1 cellular context compared by ENCODE assay signal in the genomic region with DNA sequence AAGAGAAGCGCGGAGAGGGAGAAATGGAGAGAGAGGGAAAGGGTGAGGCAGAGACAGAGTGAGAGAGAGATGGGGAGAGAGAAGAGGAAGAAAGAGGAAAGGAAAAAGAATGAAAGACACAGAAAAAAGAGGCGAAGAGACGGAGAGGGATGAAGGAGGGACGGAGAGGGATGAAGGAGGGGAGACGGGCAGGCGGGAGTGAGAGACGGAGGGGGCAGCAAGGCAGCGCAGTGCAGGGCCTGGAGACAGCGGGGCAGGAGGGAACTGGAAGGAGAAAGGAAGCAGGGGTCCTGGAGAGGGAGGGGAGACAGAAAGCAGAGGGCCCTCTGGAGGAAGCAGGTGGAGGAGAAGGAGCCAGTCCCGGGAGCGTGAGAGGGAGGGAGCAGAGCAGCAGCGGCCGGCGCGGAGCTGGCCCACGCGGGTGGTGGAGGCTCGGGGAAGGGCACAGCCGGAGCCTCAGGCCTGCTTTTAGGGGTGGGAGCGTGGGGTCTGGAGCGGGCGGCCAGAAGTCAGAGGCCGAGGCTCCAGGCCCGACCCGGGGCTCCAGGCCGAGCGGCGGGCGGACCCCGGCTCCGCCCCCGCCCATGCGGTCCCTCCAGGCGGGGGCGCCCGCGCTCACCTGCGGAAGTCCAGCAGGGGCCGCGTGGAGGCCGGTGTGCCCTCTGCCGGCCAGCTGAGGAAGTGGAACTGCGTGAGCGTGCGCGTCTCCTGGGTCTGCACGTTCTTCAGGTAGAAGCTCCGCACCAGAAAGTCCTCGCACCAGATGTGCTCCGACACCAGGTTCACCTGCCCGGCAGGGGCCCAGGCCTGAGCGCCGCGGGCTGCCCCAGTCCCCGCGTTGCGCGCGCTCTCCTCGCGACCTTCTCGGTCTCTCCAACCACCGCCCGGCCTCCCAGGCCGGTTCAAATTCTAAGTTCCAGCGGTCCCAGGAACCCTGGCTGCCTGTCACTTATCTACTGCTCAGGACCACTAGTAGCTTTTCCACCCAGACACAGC.
TF ChIP-seq lines count a peak whose summit lies in the region.

No MANE protein-coding gene starts in this region.

TF ChIP-seq in endothelial cell of umbilical vein, 7 proteins besides CTCF, POLR2A, EP300 and RAD21:
- TF ChIP-seq, protein P1, sequence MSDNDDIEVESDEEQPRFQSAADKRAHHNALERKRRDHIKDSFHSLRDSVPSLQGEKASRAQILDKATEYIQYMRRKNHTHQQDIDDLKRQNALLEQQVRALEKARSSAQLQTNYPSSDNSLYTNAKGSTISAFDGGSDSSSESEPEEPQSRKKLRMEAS (IDR thresholded peaks at IDR 0.05; ENCODE audit: insufficient read depth, insufficient read length), result peak; percentile 59
- TF ChIP-seq MYC (IDR thresholded peaks at IDR 0.05; ENCODE audit: low read depth, low read length) (peak; percentile 90), FOS (IDR thresholded peaks at IDR 0.05; ENCODE audit: borderline replicate concordance, insufficient read depth, low read length) (no peak), POLR2AphosphoS5 (IDR thresholded peaks at IDR 0.05; ENCODE audit: insufficient read depth, low read depth, low read length) (peak; percentile 75), GATA2 (IDR thresholded peaks at IDR 0.05; ENCODE audit: insufficient read depth, insufficient read length, low read depth, low read length) (no peak), JUN (IDR thresholded peaks at IDR 0.05; ENCODE audit: borderline replicate concordance, insufficient read depth, insufficient read length, low read depth) (no peak)
